Comparison of ENCODE assay signal across 8 cellular contexts in the genomic region with DNA sequence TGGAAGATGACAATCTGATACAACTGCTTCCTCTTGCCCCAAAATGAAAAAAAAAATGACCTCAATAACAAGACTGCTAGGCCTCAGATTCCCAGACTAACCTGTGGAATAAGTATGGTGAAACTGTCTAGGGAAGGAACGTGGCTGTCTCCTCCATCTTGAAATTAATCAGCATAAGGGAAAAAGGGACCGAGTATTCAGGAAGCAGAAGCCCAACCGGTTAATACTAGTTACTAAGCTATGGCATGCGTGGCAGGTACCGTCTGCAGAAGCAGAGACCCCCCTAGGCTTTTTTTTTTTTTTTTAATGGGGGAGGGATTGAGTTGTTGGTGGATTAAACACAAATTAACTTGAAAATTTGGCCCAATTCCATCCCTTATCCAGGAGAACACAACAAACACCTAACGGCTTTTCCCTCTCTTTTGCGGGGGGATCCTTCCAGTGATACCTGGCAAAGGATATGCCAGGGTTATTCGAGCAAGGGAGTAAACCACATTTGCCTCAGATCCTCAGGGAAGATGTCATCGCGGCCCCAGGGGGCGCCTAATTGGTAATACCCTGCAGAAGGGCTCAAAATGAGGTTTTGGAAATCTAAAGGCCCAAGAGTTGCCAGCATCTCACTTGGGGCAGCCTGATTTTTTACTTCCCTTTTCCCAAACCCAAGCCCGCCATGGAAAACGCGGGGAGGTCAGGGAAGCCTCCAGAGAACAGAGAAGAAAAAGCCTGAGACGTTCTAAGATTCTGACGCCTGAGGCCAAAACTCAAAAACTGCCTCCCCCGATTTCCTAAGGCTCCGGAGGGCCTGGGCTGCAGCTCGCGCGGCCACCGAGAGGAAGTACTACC. TPM values are rescaled to one million over a fixed set of nuclear protein-coding genes. Genes with fewer than 3 reads are reported as not detected.
DNase-seq lines count a peak whose midpoint lies in the region; ATAC-seq and TF ChIP-seq lines count a peak whose summit lies in the region.

No MANE protein-coding gene starts in this region.

- no peaks in the 10 kb centered on the region for H3K9me2 ChIP-seq in PC-3 (replicated peaks; ENCODE audit: low read length)

- H3K79me2 ChIP-seq in PC-3 (ENCODE audit: low read length) (peaks cover 60% of the 10 kb centered on the region), mammary epithelial cell (ENCODE audit: insufficient read depth, low read length) (peaks cover 54% of the 10 kb centered on the region)

- peak overlapping the region; percentile 100 for H3K27ac ChIP-seq in HL-60 (replicated peaks)
- peak overlapping the region; percentile 83 for H3K27ac ChIP-seq in PC-3 (ENCODE audit: low read length)
- peak overlapping the region; percentile 91 for H3K27ac ChIP-seq in mammary epithelial cell (ENCODE audit: insufficient read depth, low read depth, low read length)
- peak overlapping the region; percentile 94 to 99 (median 97) for H3K27ac ChIP-seq in stomach

- dilution Hi-C loops in mammary epithelial cell (cut with HindIII; ENCODE audit: low sequenced_read_pairs), result no loop called here

- 0 out of 2 replicates have a peak, but pooled peaks have one; percentile 18 for ATAC-seq in PC-3
- no peak for ATAC-seq in GM18868 (IDR thresholded peaks at IDR 0.05; ENCODE audit: unreplicated experiment)

- BruUV-seq in PC-3 (replicated peaks; lab: Mats Ljungman, UMichigan), result no TSS peak
- TSS peak; percentile 56 for BruUV-seq in mammary epithelial cell (replicated peaks; lab: Mats Ljungman, UMichigan)

- H2AFZ ChIP-seq in PC-3 (ENCODE audit: low read length), result peak overlapping the region; percentile 75
- peak overlapping the region; percentile 14 for H2AFZ ChIP-seq in mammary epithelial cell (ENCODE audit: low read depth, low read length)

- in situ Hi-C loops in mammary epithelial cell (cut with MboI; ENCODE audit: low sequenced_read_pairs in 2 of 2), result no loop called here

- no peaks in the 10 kb centered on the region for H3F3A ChIP-seq in PC-3 (ENCODE audit: low read length, unreplicated experiment)

- H3K36me3 ChIP-seq in PC-3 (ENCODE audit: low read depth, low read length) (peaks cover 30% of the 10 kb centered on the region), mammary epithelial cell (ENCODE audit: insufficient read depth, low read length) (no peaks in the 10 kb centered on the region), stomach (peaks cover 0 to 10% (median 2%) of the 10 kb centered on the region in 4 donors)

- peak; percentile 26 for DNase-seq in DMS79 treated with DMSO at 0.1 percent for 48 hours (lab: John Stamatoyannopoulos, UW)
- DNase-seq in HL-60 (ENCODE audit: low read depth in 1 of 2, low spot score in 1 of 2), result peak in 1 of 2 experiments; percentile 18
- DNase-seq in PC-3, result peak; percentile 6
- DNase-seq in mammary epithelial cell, result peak; percentile 24
- peak; percentile 49 for DNase-seq in kidney tubule cell (ENCODE audit: low spot score)
- peak; percentile 26 for DNase-seq in stomach
- DNase-seq in NK-92 (lab: John Stamatoyannopoulos, UW; ENCODE audit: unreplicated experiment), result no peak

- no peak for TF ChIP-seq POLR2A in stomach (IDR thresholded peaks at IDR 0.05)

- 32% methylated on average over 11 of the region's 22 CpGs for WGBS in mammary epithelial cell (ENCODE audit: low coverage, missing lambda C conversion rate)
- WGBS in stomach, 5 donors, result 0 to 26% (median 6%) methylated on average over 18 to 22 of the region's 22 CpGs

- H4K20me1 ChIP-seq in PC-3 (ENCODE audit: low read length) (peaks cover 34% of the 10 kb centered on the region), mammary epithelial cell (ENCODE audit: insufficient read depth, low read length) (no peaks in the 10 kb centered on the region)

- H3K4me2 ChIP-seq in PC-3 (ENCODE audit: low read length), result peak overlapping the region; percentile 98
- H3K4me2 ChIP-seq in mammary epithelial cell (ENCODE audit: insufficient read depth, low read depth, low read length), result peak overlapping the region; percentile 68

- H3K27me3 ChIP-seq in HL-60 (ENCODE audit: insufficient read depth, poor library complexity, severe bottlenecking) (no peaks in the 10 kb centered on the region), PC-3 (ENCODE audit: low read length) (no peaks in the 10 kb centered on the region), mammary epithelial cell (ENCODE audit: insufficient read depth, low read length) (no peaks in the 10 kb centered on the region), stomach (no peaks in the 10 kb centered on the region)

- H3K9ac ChIP-seq in PC-3 (ENCODE audit: low read length) (peak overlapping the region; percentile 100), mammary epithelial cell (ENCODE audit: insufficient read depth, low read length) (peak overlapping the region; percentile 85)

- TF ChIP-seq CTCF in HL-60 (IDR thresholded peaks at IDR 0.05; ENCODE audit: insufficient read depth, low read length) (no peak), PC-3 (conservative IDR thresholded peaks at IDR 0.05; ENCODE audit: low read depth, low read length) (no peak), mammary epithelial cell (conservative IDR thresholded peaks at IDR 0.05 in 1 of 2, IDR thresholded peaks at IDR 0.05 in 1 of 2; ENCODE audit: extremely low read depth in 1 of 2, insufficient read depth in 1 of 2, low read depth in 1 of 2, low read length in 2 of 2) (no peak), stomach (IDR thresholded peaks at IDR 0.05) (no peak)

- no peak for TF ChIP-seq EP300 in stomach (IDR thresholded peaks at IDR 0.05)

- H3K4me3 ChIP-seq in HL-60 (replicated peaks; ENCODE audit: insufficient read depth, low read length) (peak overlapping the region; percentile 50), PC-3 (ENCODE audit: low read length) (peak overlapping the region; percentile 99), mammary epithelial cell (replicated peaks in 1 of 3; ENCODE audit: insufficient read depth in 1 of 3, low read depth in 2 of 3, low read length in 3 of 3) (peak overlapping the region; percentile 59 to 76 (median 65)), stomach (peak overlapping the region; percentile 52 to 77 (median 58))

- H3K4me1 ChIP-seq in PC-3 (ENCODE audit: insufficient read depth, low read length), result peaks cover 14% of the 10 kb centered on the region
- H3K4me1 ChIP-seq in mammary epithelial cell (ENCODE audit: insufficient read depth, low read length), result no peaks in the 10 kb centered on the region
- H3K4me1 ChIP-seq in stomach, result peaks cover 0 to 13% (median 6%) of the 10 kb centered on the region in 4 donors

- intact Hi-C loops in PC-3 (cut with micrococcal nuclease) (no loop called here), mammary epithelial cell (cut with micrococcal nuclease) (loop anchor here (5.0 kb wide), 1 partner anchor 544 kb away; a partner anchor contains a TSS), stomach (cut with DNase I; ENCODE audit: low total_unique reads) (no loop called here)

- H3K9me3 ChIP-seq in PC-3 (ENCODE audit: low read length) (no peaks in the 10 kb centered on the region), mammary epithelial cell (replicated peaks; ENCODE audit: insufficient read depth, low read length) (no peaks in the 10 kb centered on the region), stomach (no peaks in the 10 kb centered on the region)

- POLR2A ChIA-PET in PC-3 (lab: Charles Lee; ENCODE audit: unreplicated experiment), result no interaction called here

- CTCF ChIA-PET in PC-3 (lab: Charles Lee) (no interaction called here), mammary epithelial cell (lab: Charles Lee; ENCODE audit: low non-redundant PET) (no interaction called here)

RNA-seq across cellular contexts. Expression of a gene that starts 0.9 kb away (rescaled TPM):
- total RNA-seq in PC-3 (2014; rRNA removed) (34.5 and 37.5 TPM in 2 replicates), mammary epithelial cell (10 to 100 TPM; 46.1 to 50.3 TPM), stomach (10 to 100 TPM in 4 of 5 donors, 1 to 10 TPM in 1; 2.9 to 67.9 (median 16.9) TPM)
- polyA plus RNA-seq in mammary epithelial cell (13.3 TPM), stomach (1 to 10 TPM; 4.3 to 4.9 (median 4.4) TPM)
- 52.1 TPM for polyA minus RNA-seq in mammary epithelial cell
